2 cellular contexts compared by ENCODE assay signal in the genomic region with DNA sequence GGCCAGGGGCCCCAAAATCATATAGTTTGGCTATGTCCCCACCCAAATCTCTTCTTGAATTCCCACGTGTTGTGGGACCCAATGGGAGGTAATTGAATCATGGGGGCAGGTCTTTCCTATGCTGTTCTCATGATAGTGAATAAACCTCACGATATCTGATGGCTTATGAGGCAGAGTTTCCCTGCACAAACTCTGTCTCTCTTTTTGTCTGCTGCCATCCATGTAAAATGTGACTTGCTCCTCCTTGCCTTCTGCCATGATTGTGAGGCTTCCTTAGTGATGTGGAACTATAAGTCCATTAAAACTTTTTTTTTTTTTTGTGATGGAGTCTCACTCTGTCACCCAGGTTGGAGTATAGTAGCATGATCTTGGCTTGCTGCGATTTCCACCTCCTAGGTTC.
TF ChIP-seq lines count a peak whose summit lies in the region.

No MANE protein-coding gene starts in this region.

TF ChIP-seq in HepG2, 621 proteins besides CTCF, POLR2A, EP300 and RAD21:
- no peak for TF ChIP-seq ZNF577 (CRISPR knock-in tag; IDR thresholded peaks at IDR 0.05; ENCODE audit: borderline replicate concordance, low read depth)
- no peak for TF ChIP-seq JUND (CRISPR knock-in tag; IDR thresholded peaks at IDR 0.05)
- TF ChIP-seq ZNF572 (CRISPR knock-in tag; IDR thresholded peaks at IDR 0.05): no peak
- peak; percentile 64; the same call in 1 of the 2 replicates for TF ChIP-seq ZNF431 (CRISPR knock-in tag; IDR thresholded peaks at IDR 0.05; ENCODE audit: borderline replicate concordance, low read depth)
TF ChIP-seq in HepG2: peak in this region for 1.

TF ChIP-seq in HEK293, 187 proteins besides CTCF, POLR2A, EP300 and RAD21:
- peak; percentile 65 for TF ChIP-seq SETDB1 (IDR thresholded peaks at IDR 0.05; ENCODE audit: insufficient read length, low read length)
- TF ChIP-seq GLIS2 (tag by site-specific recombination; IDR thresholded peaks at IDR 0.05): no peak
- TF ChIP-seq ZNF292 (tag by site-specific recombination; IDR thresholded peaks at IDR 0.05; ENCODE audit: borderline replicate concordance, low read depth): no peak
